14 cellular contexts compared by ENCODE assay signal in the genomic region with DNA sequence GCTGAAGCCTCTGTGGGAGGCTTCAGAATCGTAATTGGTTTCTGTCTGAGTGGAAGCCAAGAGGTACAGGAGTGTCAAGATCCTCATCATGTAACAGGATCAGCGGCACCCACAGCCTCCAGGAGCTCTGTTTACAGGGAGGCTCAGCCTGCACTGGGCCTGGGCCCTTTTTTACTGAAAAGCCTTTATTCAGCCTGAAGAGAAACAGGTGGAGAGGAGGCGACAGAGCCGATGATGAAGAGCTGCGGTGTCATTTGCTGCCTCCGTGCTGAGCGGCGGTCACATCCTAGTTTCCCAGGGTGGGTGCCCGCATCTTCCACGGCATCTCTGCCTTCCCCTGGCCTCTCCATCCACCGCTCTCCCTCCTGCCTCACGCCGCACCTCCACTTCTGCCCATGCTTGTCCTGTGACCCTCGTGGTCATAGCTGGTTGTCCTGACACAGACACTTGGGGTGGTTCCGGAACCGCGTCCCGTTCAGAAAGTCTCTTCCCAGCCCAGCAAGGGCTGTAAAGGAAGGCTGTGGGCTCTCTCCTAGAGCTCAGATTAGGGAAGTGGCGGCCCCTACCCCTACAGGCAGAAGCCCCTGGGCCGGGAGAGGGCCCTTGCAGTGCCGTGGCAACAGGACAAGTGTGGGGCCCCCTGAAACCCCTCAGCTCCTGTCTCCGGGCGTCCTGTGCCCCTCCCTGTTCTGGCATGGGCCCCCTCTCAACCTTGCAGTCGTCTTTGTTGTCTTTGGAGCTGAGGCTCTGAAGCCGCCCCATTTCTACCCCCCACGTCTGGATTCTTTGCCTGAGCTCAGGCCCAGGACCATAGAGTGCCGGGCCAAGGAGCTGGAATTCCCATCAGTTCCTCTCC. TPM values are rescaled to one million over a fixed set of nuclear protein-coding genes. Genes with fewer than 3 reads are reported as not detected.
A peak's percentile ranks its signal among the peaks of the same experiment; 100 is the strongest.
DNase-seq lines count a peak whose midpoint lies in the region; ATAC-seq and TF ChIP-seq lines count a peak whose summit lies in the region.
"Had no signal": no experiment of that assay in that cellular context is flagged by ENCODE, and none has a peak within 500 bp of the region (broad histone marks: within the 10 kb centered on the region; RNA-seq: fewer than 3 reads in every experiment).

No MANE protein-coding gene starts in this region.

- peak; percentile 51 for ATAC-seq in GM23338
- ATAC-seq in naive thymus-derived CD4-positive, alpha-beta T cell: no peak
- no peak for ATAC-seq in GM21526 (IDR thresholded peaks at IDR 0.05; ENCODE audit: low FRiP score, unreplicated experiment)
- no peak for ATAC-seq in HG02642 (IDR thresholded peaks at IDR 0.05; ENCODE audit: poor library complexity, unreplicated experiment)

- no peak overlapping the region for H3K4me3 ChIP-seq in BLaER1
- H3K4me3 ChIP-seq in GM23338: no peak overlapping the region
- no peak overlapping the region for H3K4me3 ChIP-seq in naive thymus-derived CD4-positive, alpha-beta T cell (ENCODE audit: low read length)
- H3K4me3 ChIP-seq in brain microvascular endothelial cell (ENCODE audit: low read depth, low read length): no peak overlapping the region

- H3K27ac ChIP-seq in BLaER1: no peak overlapping the region
- H3K27ac ChIP-seq in GM23338 (ENCODE audit: low read depth): peak overlapping the region; percentile 29; the same call in 1 of the 2 replicates
- no peak overlapping the region for H3K27ac ChIP-seq in naive thymus-derived CD4-positive, alpha-beta T cell (ENCODE audit: low read depth, low read length)
- H3K27ac ChIP-seq in brain microvascular endothelial cell: no peak overlapping the region
- H3K27ac ChIP-seq: epithelial cell of prostate had no signal

- no peaks in the 10 kb centered on the region for H3K9me2 ChIP-seq in GM23338 (ENCODE audit: insufficient read depth)

- H4K20me1 ChIP-seq in BLaER1 (peaks cover 79% of the 10 kb centered on the region), GM23338 (replicated peaks; ENCODE audit: insufficient read depth) (peaks cover 5% of the 10 kb centered on the region; the same call in 1 of the 2 replicates)

- H3K27me3 Mint-ChIP-seq in GM23338 (ENCODE audit: insufficient read depth, low read depth, poor library complexity): peaks cover 9% of the 10 kb centered on the region
- H3K27me3 Mint-ChIP-seq in activated T-helper 1 cell treated with anti-CD3 and anti-CD28 coated beads, Interleukin-12 subunit alpha, Interleukin-12 subunit beta, Interleukin-2, Interleukin-4 antibody, amounts not matched to agents 30 ng/mL and 10 ng/mL and 1 ng/mL, durations not matched to agents 14 hours and 24 hours and 36 hours (ENCODE audit: insufficient read depth): no peaks in the 10 kb centered on the region
- H3K27me3 Mint-ChIP-seq in naive thymus-derived CD4-positive, alpha-beta T cell: no peaks in the 10 kb centered on the region

- CTCF ChIA-PET in naive thymus-derived CD4-positive, alpha-beta T cell (lab: Charles Lee): interaction anchor here (1.3 to 1.8 kb wide), 3 partner anchors 38 to 64 kb away, joined by 4 to 7 read pairs (median 4); no protein-coding TSS in a partner anchor

- TF ChIP-seq CTCF in GM23338 (conservative IDR thresholded peaks at IDR 0.05; ENCODE audit: low read depth in 2 of 2) (no peak), brain microvascular endothelial cell (IDR thresholded peaks at IDR 0.05; ENCODE audit: low read depth, low read length, missing control alignments) (no peak)

- no peaks in the 10 kb centered on the region for H3K36me3 Mint-ChIP-seq in GM23338 (ENCODE audit: low read depth)
- H3K36me3 Mint-ChIP-seq in activated T-helper 1 cell treated with anti-CD3 and anti-CD28 coated beads, Interleukin-12 subunit alpha, Interleukin-12 subunit beta, Interleukin-2, Interleukin-4 antibody, amounts not matched to agents 30 ng/mL and 10 ng/mL and 1 ng/mL, durations not matched to agents 14 hours and 24 hours and 36 hours (ENCODE audit: low read depth): peaks cover 27% of the 10 kb centered on the region
- peaks cover 0 to 20% (median 6%) of the 10 kb centered on the region in 5 donors for H3K36me3 Mint-ChIP-seq in naive thymus-derived CD4-positive, alpha-beta T cell

- H3K27me3 ChIP-seq in BLaER1 (peaks cover 69% of the 10 kb centered on the region), GM23338 (ENCODE audit: insufficient read depth) (no peaks in the 10 kb centered on the region), brain microvascular endothelial cell (replicated peaks) (no peaks in the 10 kb centered on the region)
- no peaks in the 10 kb centered on the region for H3K27me3 ChIP-seq in naive thymus-derived CD4-positive, alpha-beta T cell (ENCODE audit: control insufficient read depth in 2 of 2, insufficient read depth in 2 of 2, low read length in 2 of 2)
- H3K27me3 ChIP-seq: BE2C had no signal

- no peaks in the 10 kb centered on the region for H3F3A ChIP-seq in GM23338 (replicated peaks; ENCODE audit: low read depth)

- H3K4me1 ChIP-seq in BLaER1 (peaks cover 71% of the 10 kb centered on the region), GM23338 (ENCODE audit: insufficient read depth) (no peaks in the 10 kb centered on the region)
- peaks cover 8 to 17% of the 10 kb centered on the region in 2 donors for H3K4me1 ChIP-seq in naive thymus-derived CD4-positive, alpha-beta T cell (ENCODE audit: control insufficient read depth in 2 of 2, insufficient read depth in 2 of 2, low read length in 2 of 2)
- H3K4me1 ChIP-seq: BE2C had no signal

- no peaks in the 10 kb centered on the region for H3K9me3 ChIP-seq in BLaER1
- H3K9me3 ChIP-seq in naive thymus-derived CD4-positive, alpha-beta T cell (ENCODE audit: control insufficient read depth in 2 of 3, low read length in 3 of 3): no peaks in the 10 kb centered on the region
- H3K9me3 ChIP-seq: BE2C had no signal

- no peak overlapping the region; the same call in 1 of the 2 replicates for H3K27ac Mint-ChIP-seq in GM23338
- peak overlapping the region; percentile 74 for H3K27ac Mint-ChIP-seq in activated T-helper 1 cell treated with anti-CD3 and anti-CD28 coated beads, Interleukin-12 subunit alpha, Interleukin-12 subunit beta, Interleukin-2, Interleukin-4 antibody, amounts not matched to agents 30 ng/mL and 10 ng/mL and 1 ng/mL, durations not matched to agents 14 hours and 24 hours and 36 hours
- H3K27ac Mint-ChIP-seq in naive thymus-derived CD4-positive, alpha-beta T cell: peak overlapping the region; percentile 48 to 91 (median 81)

- POLR2A ChIA-PET in naive thymus-derived CD4-positive, alpha-beta T cell (lab: Charles Lee): interaction anchor here (1.0 kb wide), 2 partner anchors 35 to 229 kb away, joined by 3 to 4 read pairs; no protein-coding TSS in a partner anchor

- in situ Hi-C loops in brain microvascular endothelial cell (cut with HindIII; ENCODE audit: low pct_ligation_motif_present, low sequenced_read_pairs): no loop called here

- no peak overlapping the region for H3K4me3 Mint-ChIP-seq in GM23338
- H3K4me3 Mint-ChIP-seq in activated T-helper 1 cell treated with anti-CD3 and anti-CD28 coated beads, Interleukin-12 subunit alpha, Interleukin-12 subunit beta, Interleukin-2, Interleukin-4 antibody, amounts not matched to agents 30 ng/mL and 10 ng/mL and 1 ng/mL, durations not matched to agents 14 hours and 24 hours and 36 hours: peak overlapping the region; percentile 60
- H3K4me3 Mint-ChIP-seq in naive thymus-derived CD4-positive, alpha-beta T cell: peak overlapping the region; percentile 48 to 86 (median 77)

- DNase-seq in GM23338 (ENCODE audit: low spot score): no peak
- no peak for DNase-seq in activated T-helper 1 cell treated with anti-CD3 and anti-CD28 coated beads, Interleukin-12 subunit alpha, Interleukin-12 subunit beta, Interleukin-2, Interleukin-4 antibody, amounts not matched to agents 30 ng/mL and 10 ng/mL and 1 ng/mL, durations not matched to agents 14 hours and 24 hours and 36 hours (ENCODE audit: low spot score)
- no peak for DNase-seq in naive thymus-derived CD4-positive, alpha-beta T cell
- DNase-seq in HCEC 1CT: no peak
- DNase-seq in brain microvascular endothelial cell: no peak
- DNase-seq: BE2C, glutamatergic neuron, kidney glomerular epithelial cell, NCI-H82, SIG-M5 had no signal

- no peaks in the 10 kb centered on the region; the same call in 2 of the 3 replicates for H3K9me3 Mint-ChIP-seq in GM23338
- H3K9me3 Mint-ChIP-seq in activated T-helper 1 cell treated with anti-CD3 and anti-CD28 coated beads, Interleukin-12 subunit alpha, Interleukin-12 subunit beta, Interleukin-2, Interleukin-4 antibody, amounts not matched to agents 30 ng/mL and 10 ng/mL and 1 ng/mL, durations not matched to agents 14 hours and 24 hours and 36 hours: no peaks in the 10 kb centered on the region
- H3K9me3 Mint-ChIP-seq in naive thymus-derived CD4-positive, alpha-beta T cell: peaks cover 0 to 4% (median 0%) of the 10 kb centered on the region in 11 donors

- H3K9ac ChIP-seq in BLaER1: no peak overlapping the region

- intact Hi-C loops in activated T-helper 1 cell treated with anti-CD3 and anti-CD28 coated beads, Interleukin-12 subunit alpha, Interleukin-12 subunit beta, Interleukin-2, Interleukin-4 antibody, amounts not matched to agents 30 ng/mL and 10 ng/mL and 1 ng/mL, durations not matched to agents 14 hours and 24 hours and 36 hours (cut with micrococcal nuclease): loop anchor here (2.0 kb wide), 1 partner anchor 71 kb away; no protein-coding TSS in a partner anchor
- intact Hi-C loops in naive thymus-derived CD4-positive, alpha-beta T cell (cut with micrococcal nuclease): loop anchor here in 1 of 2 donors (1.0 kb wide), 1 partner anchor 45 kb away; no protein-coding TSS in a partner anchor

- peaks cover 16% of the 10 kb centered on the region for H3K4me1 Mint-ChIP-seq in GM23338
- H3K4me1 Mint-ChIP-seq in activated T-helper 1 cell treated with anti-CD3 and anti-CD28 coated beads, Interleukin-12 subunit alpha, Interleukin-12 subunit beta, Interleukin-2, Interleukin-4 antibody, amounts not matched to agents 30 ng/mL and 10 ng/mL and 1 ng/mL, durations not matched to agents 14 hours and 24 hours and 36 hours (ENCODE audit: low read depth): peaks cover 40% of the 10 kb centered on the region
- peaks cover 20 to 36% (median 31%) of the 10 kb centered on the region in 7 donors for H3K4me1 Mint-ChIP-seq in naive thymus-derived CD4-positive, alpha-beta T cell

- H3K36me3 ChIP-seq in BLaER1 (no peaks in the 10 kb centered on the region), GM23338 (ENCODE audit: insufficient read depth) (no peaks in the 10 kb centered on the region), brain microvascular endothelial cell (replicated peaks) (peaks cover 2% of the 10 kb centered on the region)
- H3K36me3 ChIP-seq in naive thymus-derived CD4-positive, alpha-beta T cell (ENCODE audit: control insufficient read depth in 2 of 3, insufficient read depth in 3 of 3, low read length in 3 of 3): peaks cover 0 to 27% (median 0%) of the 10 kb centered on the region in 3 experiments

- H2AFZ ChIP-seq in GM23338: no peak overlapping the region

- no peaks in the 10 kb centered on the region for H3K79me2 ChIP-seq in GM23338 (replicated peaks; ENCODE audit: insufficient read depth)

- peak overlapping the region; percentile 91 for H3K4me2 ChIP-seq in BLaER1
- H3K4me2 ChIP-seq in GM23338: no peak overlapping the region

RNA-seq across cellular contexts. Expression of a gene that starts 53.9 kb away (rescaled TPM):
- total RNA-seq in GM23338 (2014; rRNA removed; shearing (Covaris generic)): 8.2 and 12.3 TPM in 2 replicates
- 13.2 and 14.0 TPM in 2 replicates for polyA plus RNA-seq in GM23338 (2016; fragmentation: Nextera tagmentation; extraction: Ambion mirVana)
- 36.6 and 43.5 TPM in 2 replicates for total RNA-seq in activated T-helper 1 cell treated with anti-CD3 and anti-CD28 coated beads, Interleukin-12 subunit alpha, Interleukin-12 subunit beta, Interleukin-2, Interleukin-4 antibody, amounts not matched to agents 30 ng/mL and 10 ng/mL and 1 ng/mL, durations not matched to agents 14 hours and 24 hours and 36 hours
- total RNA-seq in naive thymus-derived CD4-positive, alpha-beta T cell: 10 to 100 TPM; 26.4 to 49.9 (median 41.7) TPM
- polyA plus RNA-seq in naive thymus-derived CD4-positive, alpha-beta T cell: 10 to 100 TPM; 49.8 to 55.4 TPM
